1 cellular context compared by ENCODE assay signal in genomic region chr21:34639250-34639649, GRCh38.
TF ChIP-seq lines count a peak whose summit lies in the region.

No MANE protein-coding gene starts in this region.

TF ChIP-seq in K562, 482 proteins besides CTCF, POLR2A, EP300 and RAD21:
- TF ChIP-seq HMG20A (CRISPR knock-in tag; conservative IDR thresholded peaks at IDR 0.05) = no peak
- no peak for TF ChIP-seq BDP1 (IDR thresholded peaks at IDR 0.05; ENCODE audit: insufficient read depth, insufficient read length)
- TF ChIP-seq CREB5 (CRISPR knock-in tag; IDR thresholded peaks at IDR 0.05) = no peak
- TF ChIP-seq RFX5 (IDR thresholded peaks at IDR 0.05; ENCODE audit: low read depth, low read length) = no peak
- no peak for TF ChIP-seq TBP (optimal IDR thresholded peaks at IDR 0.05; ENCODE audit: low read depth, low read length)
- no peak for TF ChIP-seq ZNF655 (CRISPR knock-in tag; IDR thresholded peaks at IDR 0.05)
- TF ChIP-seq KAT8 (IDR thresholded peaks at IDR 0.05; ENCODE audit: low read depth) = no peak
- no peak for TF ChIP-seq STAT5A (IDR thresholded peaks at IDR 0.05; ENCODE audit: borderline replicate concordance, low read length)
- no peak for TF ChIP-seq CGGBP1 (CRISPR knock-in tag; IDR thresholded peaks at IDR 0.05)
- TF ChIP-seq STAT6 (CRISPR knock-in tag; IDR thresholded peaks at IDR 0.05) = no peak
- TF ChIP-seq ZNF75A (CRISPR knock-in tag; IDR thresholded peaks at IDR 0.05) = no peak
- no peak for TF ChIP-seq MEIS2 (IDR thresholded peaks at IDR 0.05; ENCODE audit: partially characterized antibody)
- TF ChIP-seq PREB (CRISPR knock-in tag; IDR thresholded peaks at IDR 0.05) = no peak
- TF ChIP-seq ZC3H8 (IDR thresholded peaks at IDR 0.05) = no peak
- no peak for TF ChIP-seq DPF2 (IDR thresholded peaks at IDR 0.05)
- TF ChIP-seq ZNF511 (CRISPR knock-in tag; IDR thresholded peaks at IDR 0.05) = no peak
- no peak for TF ChIP-seq MTA2 (IDR thresholded peaks at IDR 0.05; ENCODE audit: low read depth)
- TF ChIP-seq NFXL1 (CRISPR knock-in tag; IDR thresholded peaks at IDR 0.05) = no peak
- no peak for TF ChIP-seq ZNF444 (CRISPR knock-in tag; IDR thresholded peaks at IDR 0.05)
